15 cellular contexts compared by ENCODE assay signal in the genomic region with DNA sequence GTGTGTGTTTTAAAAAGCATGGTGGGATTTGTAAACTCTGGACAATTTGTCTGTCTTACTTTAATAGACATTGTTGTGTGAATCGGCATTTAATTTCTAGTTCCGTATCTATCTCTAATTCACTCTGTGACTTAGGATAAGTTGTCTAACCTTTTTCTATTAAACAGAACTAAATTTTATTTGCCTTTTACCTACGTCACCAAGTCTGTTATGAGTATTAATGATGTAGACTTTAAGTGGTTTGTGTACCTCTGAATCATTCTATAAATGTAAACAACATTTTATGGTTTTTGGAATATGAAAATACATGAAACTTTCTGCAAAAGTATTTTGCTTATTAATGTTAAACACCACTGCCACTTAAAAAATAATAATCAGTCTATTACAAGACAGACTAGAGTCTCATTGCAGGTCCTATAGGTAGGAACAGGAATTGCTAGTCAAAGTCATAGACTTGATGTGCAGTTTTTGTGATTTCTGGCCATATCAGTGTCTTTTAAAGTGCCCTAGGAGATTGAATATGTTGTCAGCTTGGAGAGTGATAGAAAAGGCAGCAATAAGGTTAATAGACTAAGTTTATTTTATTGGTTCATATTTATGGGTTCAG. TPM values are rescaled to one million over a fixed set of nuclear protein-coding genes. Genes with fewer than 3 reads are reported as not detected.
DNase-seq lines count a peak whose midpoint lies in the region; ATAC-seq, FAIRE-seq and TF ChIP-seq lines count a peak whose summit lies in the region.
"Had no signal": no experiment of that assay in that cellular context is flagged by ENCODE, and none has a peak within 500 bp of the region (broad histone marks: within the 10 kb centered on the region; RNA-seq: fewer than 3 reads in every experiment).

No MANE protein-coding gene starts in this region.

- POLR2A ChIA-PET in GM12878 (lab: Charles Lee): no interaction called here
- POLR2A ChIA-PET in naive thymus-derived CD4-positive, alpha-beta T cell (lab: Charles Lee): no interaction called here

- no peaks in the 10 kb centered on the region for H4K20me1 ChIP-seq in GM12878 (ENCODE audit: control insufficient read depth, insufficient read depth)

- in situ Hi-C loops in GM12878 (cut with MboI): no loop called here

- intact Hi-C loops in Calu3 (cut with micrococcal nuclease; ENCODE audit: unreplicated experiment): loop anchor here (10.0 kb wide), 1 partner anchor 216 kb away; no protein-coding TSS in a partner anchor
- intact Hi-C loops in GM12878 (cut with micrococcal nuclease; ENCODE audit: unreplicated experiment): no loop called here
- intact Hi-C loops in naive thymus-derived CD4-positive, alpha-beta T cell (cut with micrococcal nuclease): loop anchor here in 1 of 2 donors (5.0 kb wide), 1 partner anchor 38 kb away; no protein-coding TSS in a partner anchor

- peaks cover 0 to 2% of the 10 kb centered on the region in 2 experiments; a peak in 1 of 4 replicates for H3K36me3 ChIP-seq in GM12878 (ENCODE audit: control insufficient read depth in 2 of 2, insufficient read depth in 2 of 2, low read length in 1 of 2)
- H3K36me3 ChIP-seq in naive thymus-derived CD4-positive, alpha-beta T cell (ENCODE audit: control insufficient read depth in 2 of 3, insufficient read depth in 3 of 3, low read length in 3 of 3): no peaks in the 10 kb centered on the region
- H3K36me3 ChIP-seq: heart right ventricle, pancreas had no signal

- no peak for TF ChIP-seq POLR2A in GM12878 (IDR thresholded peaks at IDR 0.05; ENCODE audit: low read depth, low read length)

- H3K36me3 Mint-ChIP-seq in Calu3 (ENCODE audit: insufficient read depth, unreplicated experiment): peaks cover 15% of the 10 kb centered on the region
- H3K36me3 Mint-ChIP-seq in naive thymus-derived CD4-positive, alpha-beta T cell: peaks cover 0 to 7% (median 0%) of the 10 kb centered on the region in 5 donors

- peak; percentile 16 for TF ChIP-seq CTCF in Calu3 (IDR thresholded peaks at IDR 0.05; ENCODE audit: unreplicated experiment)
- TF ChIP-seq CTCF in GM12878 (IDR thresholded peaks at IDR 0.05 in 2 of 3, conservative IDR thresholded peaks at IDR 0.05 in 1 of 3; ENCODE audit: control insufficient read depth in 2 of 3, extremely low read depth in 1 of 3, insufficient read depth in 1 of 3, low read depth in 3 of 3, low read length in 3 of 3): peak in 2 of 3 experiments; percentile 17 to 35; a peak in 1 of 6 replicates

- H3K27me3 Mint-ChIP-seq in Calu3 (ENCODE audit: unreplicated experiment): no peaks in the 10 kb centered on the region
- H3K27me3 Mint-ChIP-seq in naive thymus-derived CD4-positive, alpha-beta T cell: no peaks in the 10 kb centered on the region
- H3K27me3 Mint-ChIP-seq: activated naive CD4-positive, alpha-beta T cell treated with anti-CD3 and anti-CD28 coated beads, Interleukin-2, amount 50 U/mL, for 24 hours; dendritic cell treated with granulocyte-macrophage colony-stimulating factor and Interleukin-4, amounts not matched to agents 40 ng/mL and 50 ng/mL, for 4 days; stimulated activated naive B cell treated with anti-CD40 and anti-IgM and Interleukin-4, amounts not matched to agents 10 μg/mL and 1 μg/mL and 100 μg/mL, for 72 hours had no signal

- no peak overlapping the region for H3K4me3 ChIP-seq in GM12878
- no peak overlapping the region for H3K4me3 ChIP-seq in naive thymus-derived CD4-positive, alpha-beta T cell (ENCODE audit: low read length)
- H3K4me3 ChIP-seq: heart right ventricle, pancreas had no signal

- no peak overlapping the region for H3K27ac Mint-ChIP-seq in Calu3 (ENCODE audit: unreplicated experiment)
- peak overlapping the region in 1 of 9 donors; percentile 7 for H3K27ac Mint-ChIP-seq in naive thymus-derived CD4-positive, alpha-beta T cell
- H3K27ac Mint-ChIP-seq: activated naive CD4-positive, alpha-beta T cell treated with anti-CD3 and anti-CD28 coated beads, Interleukin-2, amount 50 U/mL, for 24 hours; dendritic cell treated with granulocyte-macrophage colony-stimulating factor and Interleukin-4, amounts not matched to agents 40 ng/mL and 50 ng/mL, for 4 days; stimulated activated naive B cell treated with anti-CD40 and anti-IgM and Interleukin-4, amounts not matched to agents 10 μg/mL and 1 μg/mL and 100 μg/mL, for 72 hours had no signal

- no peak overlapping the region for H3K9ac ChIP-seq in GM12878 (ENCODE audit: control insufficient read depth, insufficient read depth, low read length)

- TF ChIP-seq RAD21 in GM12878 (IDR thresholded peaks at IDR 0.05; ENCODE audit: insufficient read depth, low read depth, low read length): no peak

- no peaks in the 10 kb centered on the region; the same call in 2 of the 3 replicates for H3K9me3 ChIP-seq in GM12878 (replicated peaks; ENCODE audit: control insufficient read depth, insufficient read depth, low read length)
- no peaks in the 10 kb centered on the region for H3K9me3 ChIP-seq in naive thymus-derived CD4-positive, alpha-beta T cell (ENCODE audit: control insufficient read depth in 2 of 3, low read length in 3 of 3)
- H3K9me3 ChIP-seq: heart right ventricle, pancreas had no signal

- no peaks in the 10 kb centered on the region for H3K27me3 ChIP-seq in GM12878 (replicated peaks in 1 of 2; ENCODE audit: control insufficient read depth in 2 of 2, insufficient read depth in 2 of 2, low read length in 1 of 2)
- H3K27me3 ChIP-seq in naive thymus-derived CD4-positive, alpha-beta T cell (ENCODE audit: control insufficient read depth in 2 of 2, insufficient read depth in 2 of 2, low read length in 2 of 2): no peaks in the 10 kb centered on the region
- H3K27me3 ChIP-seq: heart right ventricle, pancreas had no signal

- no peaks in the 10 kb centered on the region for H3K9me3 Mint-ChIP-seq in Calu3 (ENCODE audit: low read depth, unreplicated experiment)
- H3K9me3 Mint-ChIP-seq in naive thymus-derived CD4-positive, alpha-beta T cell: peaks cover 0 to 1% (median 0%) of the 10 kb centered on the region in 11 donors
- H3K9me3 Mint-ChIP-seq: activated naive CD4-positive, alpha-beta T cell treated with anti-CD3 and anti-CD28 coated beads, Interleukin-2, amount 50 U/mL, for 24 hours; dendritic cell treated with granulocyte-macrophage colony-stimulating factor and Interleukin-4, amounts not matched to agents 40 ng/mL and 50 ng/mL, for 4 days; stimulated activated naive B cell treated with anti-CD40 and anti-IgM and Interleukin-4, amounts not matched to agents 10 μg/mL and 1 μg/mL and 100 μg/mL, for 72 hours had no signal

- 88% methylated on average over 3 of the region's 3 CpGs for WGBS in GM12878 (ENCODE audit: insufficient coverage, insufficient replicate concordance, low lambda C conversion rate, missing lambda C conversion rate)

- peaks cover 88% of the 10 kb centered on the region for H3K79me2 ChIP-seq in GM12878 (ENCODE audit: control insufficient read depth, insufficient read depth, low read length)

- DNase-seq in Calu3 (no peak), GM12878 (ENCODE audit: low read depth, low spot score) (no peak), cerebellum (ENCODE audit: low spot score) (no peak)
- no peak for DNase-seq in naive thymus-derived CD4-positive, alpha-beta T cell
- no peak for DNase-seq in activated CD4-positive, CD25-positive, alpha-beta regulatory T cell treated with anti-CD3 and anti-CD28 coated beads, Interleukin-2, amount 50 U/mL, for 72 hours
- no peak for DNase-seq in stimulated activated CD4-positive, alpha-beta T cell treated with anti-CD3 and anti-CD28 coated beads, Interleukin-4, amount 100 ng/mL, for 1 hour
- DNase-seq: activated CD4-positive, alpha-beta T cell treated with anti-CD3 and anti-CD28 coated beads, Interleukin-2, amount 50 U/mL, for 48 hours; heart right ventricle; NCI-H69; pancreas; stimulated activated naive B cell treated with anti-CD40 and anti-IgM and Interleukin-4, amounts not matched to agents 10 μg/mL and 1 μg/mL and 100 μg/mL, for 72 hours had no signal

- TF ChIP-seq EP300 in GM12878 (IDR thresholded peaks at IDR 0.05; ENCODE audit: borderline replicate concordance in 1 of 2, control insufficient read depth in 1 of 2, low read depth in 2 of 2, low read length in 2 of 2): no peak

- H2AFZ ChIP-seq in GM12878 (ENCODE audit: control insufficient read depth, low read depth, low read length): no peak overlapping the region

- peaks cover 8% of the 10 kb centered on the region; the same call in 1 of the 2 replicates for H3K4me1 ChIP-seq in GM12878 (ENCODE audit: control insufficient read depth, insufficient read depth, low read length)
- peaks cover 21 to 23% of the 10 kb centered on the region in 2 donors for H3K4me1 ChIP-seq in naive thymus-derived CD4-positive, alpha-beta T cell (ENCODE audit: control insufficient read depth in 2 of 2, insufficient read depth in 2 of 2, low read length in 2 of 2)

- no peak overlapping the region for H3K27ac ChIP-seq in GM12878 (ENCODE audit: control insufficient read depth, insufficient read depth)
- H3K27ac ChIP-seq in naive thymus-derived CD4-positive, alpha-beta T cell (ENCODE audit: low read depth, low read length): no peak overlapping the region
- H3K27ac ChIP-seq: heart right ventricle, pancreas had no signal

- RAD21 ChIA-PET in GM12878 (lab: Charles Lee; ENCODE audit: unreplicated experiment): no interaction called here

- peak; percentile 37 for ATAC-seq in HG02973 (IDR thresholded peaks at IDR 0.05; ENCODE audit: unreplicated experiment)
- ATAC-seq in GM12878: peak; percentile 69
- ATAC-seq in naive thymus-derived CD4-positive, alpha-beta T cell: no peak
- ATAC-seq in GM21515 (IDR thresholded peaks at IDR 0.05; ENCODE audit: unreplicated experiment): no peak
- ATAC-seq: heart right ventricle, pancreas had no signal

- SMC1A ChIA-PET in GM12878 (lab: Charles Lee; ENCODE audit: uncharacterized antibody, unreplicated experiment): interaction anchor here (2.0 kb wide), 1 partner anchor 10 kb away, joined by 4 read pairs; no protein-coding TSS in a partner anchor

- FAIRE-seq in GM12878 (lab: Jason Lieb, UNC): no peak
- FAIRE-seq: pancreas had no signal

- H3K4me3 Mint-ChIP-seq in Calu3 (ENCODE audit: low read depth, unreplicated experiment): no peak overlapping the region
- peak overlapping the region in 6 of 10 donors; percentile 9 to 76 (median 34) for H3K4me3 Mint-ChIP-seq in naive thymus-derived CD4-positive, alpha-beta T cell
- H3K4me3 Mint-ChIP-seq: activated naive CD4-positive, alpha-beta T cell treated with anti-CD3 and anti-CD28 coated beads, Interleukin-2, amount 50 U/mL, for 24 hours; dendritic cell treated with granulocyte-macrophage colony-stimulating factor and Interleukin-4, amounts not matched to agents 40 ng/mL and 50 ng/mL, for 4 days had no signal

- BruUV-seq in Calu3 (replicated peaks; lab: Mats Ljungman, UMichigan) (no TSS peak), GM12878 (replicated peaks; lab: Mats Ljungman, UMichigan) (TSS peak; percentile 0)

- CTCF ChIA-PET in Calu3 (lab: Charles Lee) (no interaction called here), GM12878 (lab: Yijun Ruan, JAX) (no interaction called here)
- CTCF ChIA-PET in naive thymus-derived CD4-positive, alpha-beta T cell (lab: Charles Lee): no interaction called here

- peaks cover 18% of the 10 kb centered on the region for H3K4me1 Mint-ChIP-seq in Calu3 (ENCODE audit: low read depth, unreplicated experiment)
- peaks cover 21 to 65% (median 49%) of the 10 kb centered on the region in 7 donors for H3K4me1 Mint-ChIP-seq in naive thymus-derived CD4-positive, alpha-beta T cell

- H3K4me2 ChIP-seq in GM12878 (ENCODE audit: control insufficient read depth, insufficient read depth): peak overlapping the region; percentile 7; the same call in 1 of the 2 replicates

RNA-seq across cellular contexts. Expression of a gene that starts 5.6 kb away (rescaled TPM):
- total RNA-seq in Calu3 (2022) (24.1 and 26.3 TPM in 2 replicates), GM12878 (2014; rRNA removed) (20.9 and 26.3 TPM in 2 replicates), GM12878 (2014; rRNA removed; fragmentation: Illumina TruSeq; extraction: Trizol) (33.9 and 34.7 TPM in 2 replicates), GM12878 (2021) (18.5 and 20.2 TPM in 2 replicates), cerebellum (42.8 TPM)
- 66.2 and 79.0 TPM in 2 replicates for total RNA-seq in GM12878 (2013; cell fraction: nucleolus; rRNA removed)
- 6.1 TPM for polyA plus RNA-seq in GM12878 (2011; ENCODE audit: low read depth)
- polyA plus RNA-seq in GM12878 (2011; rRNA removed) (25.1 and 27.1 TPM in 2 replicates), GM12878 (2014; fragmentation: Illumina TruSeq; extraction: Trizol) (23.9 and 28.5 TPM in 2 replicates), GM12878 (2014; fragmentation: Nextera tagmentation; extraction: Ambion mirVana) (1 to 10 TPM; 5.8 to 6.9 TPM), GM12878 (2014; rRNA removed) (12.2 and 13.5 TPM in 2 replicates), GM12878 (2016; fragmentation: Nextera tagmentation; extraction: Ambion mirVana) (1 to 10 TPM; 6.2 to 6.8 TPM)
- polyA plus RNA-seq in GM12878 (2011; cell fraction: cytosol; rRNA removed): 10.0 and 18.3 TPM in 2 replicates
- 13.8 and 17.2 TPM in 2 replicates for polyA plus RNA-seq in GM12878 (2011; cell fraction: nucleus; rRNA removed)
- 9.4 and 10.5 TPM in 2 replicates for polyA plus RNA-seq in GM12878 (2012)
- 121 and 258 TPM in 2 replicates for polyA minus RNA-seq in GM12878 (2011; rRNA and poly(A)+ RNA removed)
- 47.0 and 59.2 TPM in 2 replicates for polyA minus RNA-seq in GM12878 (2011; cell fraction: cytosol; rRNA and poly(A)+ RNA removed)
- polyA minus RNA-seq in GM12878 (2011; cell fraction: nucleus; rRNA and poly(A)+ RNA removed): 30.7 and 58.6 TPM in 2 replicates
- 10 to 100 TPM; 19.8 to 32.2 (median 25.6) TPM for total RNA-seq in naive thymus-derived CD4-positive, alpha-beta T cell
- 10 to 100 TPM in 1 of 2 donors, 1 to 10 TPM in 1; 7.4 to 11.7 TPM for polyA plus RNA-seq in naive thymus-derived CD4-positive, alpha-beta T cell

RNA-seq across cellular contexts. Expression of a gene that starts 26.6 kb away (rescaled TPM):
- total RNA-seq in Calu3 (2022): 189 and 224 TPM in 2 replicates
- total RNA-seq in GM12878 (2013; cell fraction: nucleolus; rRNA removed): 252 and 270 TPM in 2 replicates
- 64.9 and 67.8 TPM in 2 replicates for total RNA-seq in GM12878 (2014; rRNA removed)
- total RNA-seq in GM12878 (2014; rRNA removed; fragmentation: Illumina TruSeq; extraction: Trizol): 94.6 and 96.3 TPM in 2 replicates
- 80.5 and 84.4 TPM in 2 replicates for total RNA-seq in GM12878 (2021)
- 46.5 TPM for polyA plus RNA-seq in GM12878 (2011; ENCODE audit: low read depth)
- 25.5 and 32.8 TPM in 2 replicates for polyA plus RNA-seq in GM12878 (2011; rRNA removed)
- 11.9 and 18.3 TPM in 2 replicates for polyA plus RNA-seq in GM12878 (2011; cell fraction: cytosol; rRNA removed)
- 24.4 and 40.7 TPM in 2 replicates for polyA plus RNA-seq in GM12878 (2011; cell fraction: nucleus; rRNA removed)
- polyA plus RNA-seq in GM12878 (2012): 64.7 and 68.5 TPM in 2 replicates
- 82.3 and 105 TPM in 2 replicates for polyA plus RNA-seq in GM12878 (2014; fragmentation: Illumina TruSeq; extraction: Trizol)
- polyA plus RNA-seq in GM12878 (2014; fragmentation: Nextera tagmentation; extraction: Ambion mirVana): 10 to 100 TPM; 70.9 to 74.1 TPM
- polyA plus RNA-seq in GM12878 (2014; rRNA removed): 47.4 and 50.1 TPM in 2 replicates
- polyA plus RNA-seq in GM12878 (2016; fragmentation: Nextera tagmentation; extraction: Ambion mirVana): 100 to 1,000 TPM; 109 to 114 TPM
- polyA minus RNA-seq in GM12878 (2011; rRNA and poly(A)+ RNA removed): 23.9 and 47.3 TPM in 2 replicates
- polyA minus RNA-seq in GM12878 (2011; cell fraction: cytosol; rRNA and poly(A)+ RNA removed): 18.0 and 23.8 TPM in 2 replicates
- 13.5 and 26.2 TPM in 2 replicates for polyA minus RNA-seq in GM12878 (2011; cell fraction: nucleus; rRNA and poly(A)+ RNA removed)
- total RNA-seq in naive thymus-derived CD4-positive, alpha-beta T cell: 100 to 1,000 TPM in 3 of 5 experiments, 10 to 100 TPM in 2; 72.6 to 142 (median 127) TPM
- polyA plus RNA-seq in naive thymus-derived CD4-positive, alpha-beta T cell: 100 to 1,000 TPM in 1 of 2 donors, 10 to 100 TPM in 1; 87.3 to 105 TPM
- total RNA-seq in cerebellum: 122 TPM

Comparison
In these comparisons a context has a peak if more than half of its experiments do, and no peak if none do; other contexts are left out.
1. ATAC-seq: peak in HG02973 (single experiment) and GM12878 (single experiment); none in naive thymus-derived CD4-positive, alpha-beta T cell (single experiment) and GM21515 (single experiment).